8 cellular contexts compared by ENCODE assay signal in genomic region chr1:51237714-51238403, GRCh38. TPM values are rescaled to one million over a fixed set of nuclear protein-coding genes. Genes with fewer than 3 reads are reported as not detected.
DNase-seq lines count a peak whose midpoint lies in the region; ATAC-seq and TF ChIP-seq lines count a peak whose summit lies in the region.

No MANE protein-coding gene starts in this region.

- H3K4me3 ChIP-seq in esophagus muscularis mucosa (peak overlapping the region; percentile 71 to 98 (median 91)), rectal smooth muscle tissue (ENCODE audit: low read length) (peak overlapping the region; percentile 80)

- TF ChIP-seq EP300 in esophagus muscularis mucosa (IDR thresholded peaks at IDR 0.05), result no peak

- H3K4me1 ChIP-seq in esophagus muscularis mucosa (peaks cover 35 to 60% (median 59%) of the 10 kb centered on the region in 4 donors), rectal smooth muscle tissue (ENCODE audit: control insufficient read depth, insufficient read depth, low read length) (peaks cover 5% of the 10 kb centered on the region)

- TF ChIP-seq CTCF in esophagus muscularis mucosa (IDR thresholded peaks at IDR 0.05), result no peak

- peak; percentile 63 for DNase-seq in ELR (ENCODE audit: low read depth)
- DNase-seq in NCI-H82 (lab: John Stamatoyannopoulos, UW), result peak; percentile 89
- DNase-seq in esophagus muscularis mucosa (ENCODE audit: extremely low spot score), result no peak
- DNase-seq in sciatic nerve (ENCODE audit: low spot score), result no peak
- no peak for DNase-seq in activated T-helper 1 cell treated with anti-CD3 and anti-CD28 coated beads, Interleukin-12 subunit alpha, Interleukin-12 subunit beta, Interleukin-2, Interleukin-4 antibody, amounts not matched to agents 30 ng/mL and 10 ng/mL and 1 ng/mL, durations not matched to agents 14 hours and 24 hours and 36 hours (ENCODE audit: low spot score)
- no peak for DNase-seq in activated CD4-positive, alpha-beta T cell treated with anti-CD3 and anti-CD28 coated beads, Interleukin-2, amount 10 ng/mL, durations not matched to agents 24 days and 14 days

- H3K36me3 ChIP-seq in esophagus muscularis mucosa (no peaks in the 10 kb centered on the region), rectal smooth muscle tissue (ENCODE audit: control insufficient read depth, insufficient read depth, low read length) (no peaks in the 10 kb centered on the region)

- H3K4me3 Mint-ChIP-seq in stimulated activated memory B cell treated with anti-CD40 and anti-IgM and Interleukin-4, amounts not matched to agents 10 μg/mL and 1 μg/mL and 100 μg/mL, for 72 hours, result no peak overlapping the region
- no peak overlapping the region for H3K4me3 Mint-ChIP-seq in activated T-helper 1 cell treated with anti-CD3 and anti-CD28 coated beads, Interleukin-12 subunit alpha, Interleukin-12 subunit beta, Interleukin-2, Interleukin-4 antibody, amounts not matched to agents 30 ng/mL and 10 ng/mL and 1 ng/mL, durations not matched to agents 14 hours and 24 hours and 36 hours
- H3K4me3 Mint-ChIP-seq in activated CD4-positive, alpha-beta T cell treated with anti-CD3 and anti-CD28 coated beads, Interleukin-2, amount 10 ng/mL, durations not matched to agents 24 days and 14 days, result no peak overlapping the region

- no peaks in the 10 kb centered on the region for H3K27me3 Mint-ChIP-seq in stimulated activated memory B cell treated with anti-CD40 and anti-IgM and Interleukin-4, amounts not matched to agents 10 μg/mL and 1 μg/mL and 100 μg/mL, for 72 hours
- peaks cover 2% of the 10 kb centered on the region for H3K27me3 Mint-ChIP-seq in activated T-helper 1 cell treated with anti-CD3 and anti-CD28 coated beads, Interleukin-12 subunit alpha, Interleukin-12 subunit beta, Interleukin-2, Interleukin-4 antibody, amounts not matched to agents 30 ng/mL and 10 ng/mL and 1 ng/mL, durations not matched to agents 14 hours and 24 hours and 36 hours (ENCODE audit: insufficient read depth)
- peaks cover 2% of the 10 kb centered on the region for H3K27me3 Mint-ChIP-seq in activated CD4-positive, alpha-beta T cell treated with anti-CD3 and anti-CD28 coated beads, Interleukin-2, amount 10 ng/mL, durations not matched to agents 24 days and 14 days

- no peaks in the 10 kb centered on the region for H3K9me3 ChIP-seq in esophagus muscularis mucosa

- TF ChIP-seq POLR2A in esophagus muscularis mucosa (IDR thresholded peaks at IDR 0.05; ENCODE audit: low read depth), result no peak

- H3K27ac ChIP-seq in esophagus muscularis mucosa (replicated peaks in 1 of 4), result peak overlapping the region; percentile 93 to 98 (median 95)
- peak overlapping the region; percentile 54 for H3K27ac ChIP-seq in rectal smooth muscle tissue (ENCODE audit: low read depth, low read length)

- H3K36me3 Mint-ChIP-seq in stimulated activated memory B cell treated with anti-CD40 and anti-IgM and Interleukin-4, amounts not matched to agents 10 μg/mL and 1 μg/mL and 100 μg/mL, for 72 hours, result peaks cover 10% of the 10 kb centered on the region
- H3K36me3 Mint-ChIP-seq in activated T-helper 1 cell treated with anti-CD3 and anti-CD28 coated beads, Interleukin-12 subunit alpha, Interleukin-12 subunit beta, Interleukin-2, Interleukin-4 antibody, amounts not matched to agents 30 ng/mL and 10 ng/mL and 1 ng/mL, durations not matched to agents 14 hours and 24 hours and 36 hours (ENCODE audit: low read depth), result peaks cover 6% of the 10 kb centered on the region
- peaks cover 2% of the 10 kb centered on the region for H3K36me3 Mint-ChIP-seq in activated CD4-positive, alpha-beta T cell treated with anti-CD3 and anti-CD28 coated beads, Interleukin-2, amount 10 ng/mL, durations not matched to agents 24 days and 14 days (ENCODE audit: low read depth)

- no peak for ATAC-seq in sciatic nerve
- ATAC-seq in stimulated activated memory B cell treated with anti-CD40 and anti-IgM and Interleukin-4, amounts not matched to agents 10 μg/mL and 1 μg/mL and 100 μg/mL, for 72 hours, result no peak

- no peak overlapping the region for H3K27ac Mint-ChIP-seq in stimulated activated memory B cell treated with anti-CD40 and anti-IgM and Interleukin-4, amounts not matched to agents 10 μg/mL and 1 μg/mL and 100 μg/mL, for 72 hours
- no peak overlapping the region for H3K27ac Mint-ChIP-seq in activated T-helper 1 cell treated with anti-CD3 and anti-CD28 coated beads, Interleukin-12 subunit alpha, Interleukin-12 subunit beta, Interleukin-2, Interleukin-4 antibody, amounts not matched to agents 30 ng/mL and 10 ng/mL and 1 ng/mL, durations not matched to agents 14 hours and 24 hours and 36 hours
- no peak overlapping the region for H3K27ac Mint-ChIP-seq in activated CD4-positive, alpha-beta T cell treated with anti-CD3 and anti-CD28 coated beads, Interleukin-2, amount 10 ng/mL, durations not matched to agents 24 days and 14 days

- no peaks in the 10 kb centered on the region for H3K9me3 Mint-ChIP-seq in stimulated activated memory B cell treated with anti-CD40 and anti-IgM and Interleukin-4, amounts not matched to agents 10 μg/mL and 1 μg/mL and 100 μg/mL, for 72 hours
- no peaks in the 10 kb centered on the region for H3K9me3 Mint-ChIP-seq in activated T-helper 1 cell treated with anti-CD3 and anti-CD28 coated beads, Interleukin-12 subunit alpha, Interleukin-12 subunit beta, Interleukin-2, Interleukin-4 antibody, amounts not matched to agents 30 ng/mL and 10 ng/mL and 1 ng/mL, durations not matched to agents 14 hours and 24 hours and 36 hours
- H3K9me3 Mint-ChIP-seq in activated CD4-positive, alpha-beta T cell treated with anti-CD3 and anti-CD28 coated beads, Interleukin-2, amount 10 ng/mL, durations not matched to agents 24 days and 14 days, result no peaks in the 10 kb centered on the region

- intact Hi-C loops in esophagus muscularis mucosa (cut with DNase I), result loop anchor here (10.0 kb wide), 2 partner anchors 57 to 277 kb away; partner anchors contain the start of gene EPS15
- intact Hi-C loops in sciatic nerve (cut with DNase I), result no loop called here
- intact Hi-C loops in activated T-helper 1 cell treated with anti-CD3 and anti-CD28 coated beads, Interleukin-12 subunit alpha, Interleukin-12 subunit beta, Interleukin-2, Interleukin-4 antibody, amounts not matched to agents 30 ng/mL and 10 ng/mL and 1 ng/mL, durations not matched to agents 14 hours and 24 hours and 36 hours (cut with micrococcal nuclease), result loop anchor here (2.0 to 10.0 kb wide), 8 partner anchors 44 to 797 kb away; partner anchors contain the start of genes CDKN2C, EPS15, KTI12 and NRDC
- intact Hi-C loops in activated CD4-positive, alpha-beta T cell treated with anti-CD3 and anti-CD28 coated beads, Interleukin-2, amount 10 ng/mL, durations not matched to agents 24 days and 14 days (cut with micrococcal nuclease), result loop anchor here (5.0 kb wide), 3 partner anchors 44 to 276 kb away; partner anchors contain the start of gene FAF1

- 18% methylated on average over 8 of the region's 8 CpGs for WGBS in esophagus muscularis mucosa

- no peaks in the 10 kb centered on the region for H3K27me3 ChIP-seq in esophagus muscularis mucosa
- no peaks in the 10 kb centered on the region for H3K27me3 ChIP-seq in rectal smooth muscle tissue (ENCODE audit: control insufficient read depth, insufficient read depth, low read length)

- peak overlapping the region; percentile 13 for H3K9ac ChIP-seq in rectal smooth muscle tissue (ENCODE audit: low read length)

- peaks cover 43% of the 10 kb centered on the region for H3K4me1 Mint-ChIP-seq in stimulated activated memory B cell treated with anti-CD40 and anti-IgM and Interleukin-4, amounts not matched to agents 10 μg/mL and 1 μg/mL and 100 μg/mL, for 72 hours
- H3K4me1 Mint-ChIP-seq in activated T-helper 1 cell treated with anti-CD3 and anti-CD28 coated beads, Interleukin-12 subunit alpha, Interleukin-12 subunit beta, Interleukin-2, Interleukin-4 antibody, amounts not matched to agents 30 ng/mL and 10 ng/mL and 1 ng/mL, durations not matched to agents 14 hours and 24 hours and 36 hours (ENCODE audit: low read depth), result peaks cover 22% of the 10 kb centered on the region
- H3K4me1 Mint-ChIP-seq in activated CD4-positive, alpha-beta T cell treated with anti-CD3 and anti-CD28 coated beads, Interleukin-2, amount 10 ng/mL, durations not matched to agents 24 days and 14 days, result peaks cover 34% of the 10 kb centered on the region

RNA-seq across cellular contexts. Expression of gene RNF11, which starts 1.8 kb away (rescaled TPM):
- total RNA-seq in esophagus muscularis mucosa (100 to 1,000 TPM; 101 to 141 (median 115) TPM), sciatic nerve (98.6 TPM)
- total RNA-seq in activated T-helper 1 cell treated with anti-CD3 and anti-CD28 coated beads, Interleukin-12 subunit alpha, Interleukin-12 subunit beta, Interleukin-2, Interleukin-4 antibody, amounts not matched to agents 30 ng/mL and 10 ng/mL and 1 ng/mL, durations not matched to agents 14 hours and 24 hours and 36 hours, result 28.4 and 29.6 TPM in 2 replicates
- total RNA-seq in activated CD4-positive, alpha-beta T cell treated with anti-CD3 and anti-CD28 coated beads, Interleukin-2, amount 10 ng/mL, durations not matched to agents 24 days and 14 days, result 24.6 and 33.6 TPM in 2 replicates

Comparison
In these comparisons a context has a peak if more than half of its experiments do, and no peak if none do; other contexts are left out.
1. DNase-seq: peak in ELR (single experiment) and NCI-H82 (single experiment); none in esophagus muscularis mucosa (single experiment), sciatic nerve (single experiment), activated T-helper 1 cell treated with anti-CD3 and anti-CD28 coated beads, Interleukin-12 subunit alpha, Interleukin-12 subunit beta, Interleukin-2, Interleukin-4 antibody, amounts not matched to agents 30 ng/mL and 10 ng/mL and 1 ng/mL, durations not matched to agents 14 hours and 24 hours and 36 hours (single experiment) and activated CD4-positive, alpha-beta T cell treated with anti-CD3 and anti-CD28 coated beads, Interleukin-2, amount 10 ng/mL, durations not matched to agents 24 days and 14 days (single experiment).